ENCODE assay signal across 18 cellular contexts in the genomic region with DNA sequence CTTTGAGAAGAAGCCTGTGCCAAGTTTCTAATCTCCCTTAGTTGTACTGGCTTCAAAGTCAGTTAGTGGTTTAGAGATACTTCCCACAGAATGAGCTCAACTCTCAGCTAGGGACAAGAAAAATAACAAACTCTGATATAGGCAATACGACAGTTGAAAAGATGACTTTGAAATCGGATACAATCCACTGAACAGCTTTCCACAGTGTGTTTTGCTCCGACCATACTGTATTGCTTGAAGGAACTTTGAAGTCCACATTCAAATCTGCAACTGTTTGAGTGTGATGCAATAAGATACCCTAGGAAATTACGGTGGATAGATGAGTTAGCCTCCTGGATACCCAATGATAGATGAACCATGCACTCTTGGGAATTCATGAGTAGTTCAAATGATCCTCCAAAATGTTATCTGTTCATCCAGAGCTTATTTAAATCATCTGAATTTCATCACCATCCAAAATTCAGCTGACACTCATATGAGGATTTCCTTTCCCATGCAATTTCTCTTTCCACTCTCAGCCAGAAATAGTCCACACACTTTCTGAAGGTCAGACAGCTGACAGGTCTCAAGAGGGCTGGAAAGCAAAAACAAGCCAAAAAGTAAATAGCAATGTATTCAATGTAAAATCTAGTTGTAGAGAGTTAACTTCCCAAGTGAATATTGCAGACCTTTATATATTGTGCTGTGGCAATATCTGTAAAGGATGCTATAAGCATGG.
DNase-seq lines count a peak whose midpoint lies in the region; ATAC-seq, FAIRE-seq and TF ChIP-seq lines count a peak whose summit lies in the region.
"Had no signal": no experiment of that assay in that cellular context is flagged by ENCODE, and none has a peak within 500 bp of the region (broad histone marks: within the 10 kb centered on the region; RNA-seq: fewer than 3 reads in every experiment).

No MANE protein-coding gene starts in this region.

- H3K23ac ChIP-seq in H1 (ENCODE audit: insufficient read length): no peak overlapping the region

- no peak for TF ChIP-seq RAD21 in H1 (IDR thresholded peaks at IDR 0.05 in 1 of 2, conservative IDR thresholded peaks at IDR 0.05 in 1 of 2; ENCODE audit: low read depth in 2 of 2, low read length in 2 of 2)

- H3K79me1 ChIP-seq in H1 (ENCODE audit: low read depth, low read length): no peaks in the 10 kb centered on the region

- H4K8ac ChIP-seq in H1 (ENCODE audit: extremely low read depth, insufficient read depth, low read length): no peak overlapping the region

- no peaks in the 10 kb centered on the region for H3K36me3 ChIP-seq in BLaER1 treated with 17β-estradiol and CSF1 and Interleukin-3, amounts not matched to agents 10 nM and 100 nM
- H3K36me3 ChIP-seq in PC-9 (ENCODE audit: low read depth) (no peaks in the 10 kb centered on the region), H1 (ENCODE audit: control insufficient read depth in 2 of 4, insufficient read depth in 4 of 4, low read length in 3 of 4) (no peaks in the 10 kb centered on the region), spleen (no peaks in the 10 kb centered on the region)
- H3K36me3 ChIP-seq: gastrocnemius medialis had no signal

- H3F3A ChIP-seq in PC-9 (ENCODE audit: insufficient read depth, low read depth): no peaks in the 10 kb centered on the region

- no peak for TF ChIP-seq EP300 in H1 (IDR thresholded peaks at IDR 0.05; ENCODE audit: borderline replicate concordance in 1 of 2, low read depth in 2 of 2, low read length in 2 of 2)

- WGBS in H1 (ENCODE audit: extremely low coverage in 1 of 2, insufficient coverage in 1 of 2, insufficient read length in 1 of 2, insufficient replicate concordance in 2 of 2, low coverage in 1 of 2, low lambda C conversion rate in 2 of 2, missing lambda C conversion rate in 1 of 2), 2 experiments: 96% methylated on average over 4 of the region's 4 CpGs; no CpG with 5 or more reads in 1 of the 2 experiments
- 65 to 73% (median 69%) methylated on average over 4 of the region's 4 CpGs for WGBS in spleen, 5 donors

- peaks cover 0 to 5% (median 0%) of the 10 kb centered on the region in 3 donors for H3K36me3 Mint-ChIP-seq in naive thymus-derived CD8-positive, alpha-beta T cell
- H3K36me3 Mint-ChIP-seq: stimulated activated memory B cell treated with anti-CD40 and anti-IgM and Interleukin-4, amounts not matched to agents 10 μg/mL and 1 μg/mL and 100 μg/mL, for 72 hours had no signal

- no peak overlapping the region for H4K5ac ChIP-seq in H1 (ENCODE audit: insufficient read length, low read depth, low read length)

- POLR2A ChIA-PET in PC-9 (lab: Charles Lee; ENCODE audit: unreplicated experiment): no interaction called here
- POLR2A ChIA-PET in H1 (lab: Charles Lee; ENCODE audit: partially characterized antibody): no interaction called here
- POLR2A ChIA-PET in naive thymus-derived CD8-positive, alpha-beta T cell (lab: Charles Lee): no interaction called here

- FAIRE-seq in H1 (lab: Jason Lieb, UNC): peak; percentile 58
- FAIRE-seq: colon had no signal

- intact Hi-C loops in PC-9 (cut with micrococcal nuclease; ENCODE audit: unreplicated experiment) (no loop called here), spleen (cut with DNase I; ENCODE audit: low total_unique reads) (no loop called here)

- no peak overlapping the region for H4K91ac ChIP-seq in H1 (replicated peaks; ENCODE audit: insufficient read length, low read length)

- H3K79me2 ChIP-seq in PC-9 (ENCODE audit: low read depth) (no peaks in the 10 kb centered on the region), H1 (ENCODE audit: control insufficient read depth in 1 of 2, insufficient read depth in 2 of 2, low read length in 2 of 2) (no peaks in the 10 kb centered on the region)

- no peak overlapping the region for H3K4ac ChIP-seq in H1 (replicated peaks; ENCODE audit: insufficient read length, low read depth, low read length)

- H3K9ac ChIP-seq in BLaER1 treated with 17β-estradiol and CSF1 and Interleukin-3, amounts not matched to agents 10 nM and 100 nM: no peak overlapping the region
- no peak overlapping the region for H3K9ac ChIP-seq in H1 (replicated peaks in 1 of 4; ENCODE audit: extremely low read depth in 1 of 4, low read depth in 3 of 4, low read length in 3 of 4)
- H3K9ac ChIP-seq: KMS-11 had no signal

- ATAC-seq in naive thymus-derived CD8-positive, alpha-beta T cell: no peak
- ATAC-seq in GM18909 (IDR thresholded peaks at IDR 0.05; ENCODE audit: poor library complexity, unreplicated experiment): no peak
- ATAC-seq: gastrocnemius medialis; stimulated activated memory B cell treated with anti-CD40 and anti-IgM and Interleukin-4, amounts not matched to agents 10 μg/mL and 1 μg/mL and 100 μg/mL, for 72 hours had no signal

- no peaks in the 10 kb centered on the region for H3K9me2 ChIP-seq in PC-9 (ENCODE audit: insufficient read depth)

- peak overlapping the region in 7 of 11 experiments; percentile 6 to 51 (median 26); a peak in 11 of 22 replicates for H3K4me2 ChIP-seq in BLaER1 treated with 17β-estradiol and CSF1 and Interleukin-3, amounts not matched to agents 10 nM and 100 nM
- no peak overlapping the region for H3K4me2 ChIP-seq in PC-9
- H3K4me2 ChIP-seq in H1 (ENCODE audit: insufficient read depth in 1 of 2, low read depth in 2 of 2, low read length in 2 of 2): no peak overlapping the region
- H3K4me2 ChIP-seq: KMS-11 had no signal

- no peak overlapping the region for H3K14ac ChIP-seq in H1 (ENCODE audit: insufficient read length)

- no peak overlapping the region for H2BK120ac ChIP-seq in H1 (replicated peaks; ENCODE audit: low read depth, low read length)

- CTCF ChIA-PET in PC-9 (lab: Charles Lee): no interaction called here
- CTCF ChIA-PET in H1 (lab: Charles Lee; ENCODE audit: partially characterized antibody): interaction anchor here (1.8 kb wide), 1 partner anchor 8 kb away, joined by 6 read pairs; no protein-coding TSS in a partner anchor

- TF ChIP-seq POLR2A in H1 (IDR thresholded peaks at IDR 0.05; ENCODE audit: control extremely low read depth in 1 of 2, low read depth in 2 of 2, low read length in 2 of 2): no peak
- no peak for TF ChIP-seq POLR2A in spleen (IDR thresholded peaks at IDR 0.05)

- H3K27me3 Mint-ChIP-seq in naive thymus-derived CD8-positive, alpha-beta T cell: no peaks in the 10 kb centered on the region
- H3K27me3 Mint-ChIP-seq: activated CD4-positive, alpha-beta T cell treated with anti-CD3 and anti-CD28 coated beads, Interleukin-2, amount 10 ng/mL, durations not matched to agents 7 days and 5 days; stimulated activated memory B cell treated with anti-CD40 and anti-IgM and Interleukin-4, amounts not matched to agents 10 μg/mL and 1 μg/mL and 100 μg/mL, for 72 hours had no signal

- peaks cover 0 to 17% (median 12%) of the 10 kb centered on the region in 10 experiments; a peak in 10 of 20 replicates for H3K4me1 ChIP-seq in BLaER1 treated with 17β-estradiol and CSF1 and Interleukin-3, amounts not matched to agents 10 nM and 100 nM
- H3K4me1 ChIP-seq in PC-9 (replicated peaks; ENCODE audit: insufficient read depth) (no peaks in the 10 kb centered on the region), H1 (replicated peaks in 1 of 4; ENCODE audit: control insufficient read depth in 3 of 4, insufficient read depth in 4 of 4, low read length in 3 of 4) (0 out of 7 replicates have a peak, but pooled peaks cover 0 to 2% (median 0%) of the 10 kb centered on the region in 4 experiments), spleen (no peaks in the 10 kb centered on the region)
- H3K4me1 ChIP-seq: gastrocnemius medialis had no signal

- no TSS peak for BruUV-seq in PC-9 (replicated peaks; lab: Mats Ljungman, UMichigan)

- TF ChIP-seq CTCF in PC-9 (conservative IDR thresholded peaks at IDR 0.05) (no peak), H1 (IDR thresholded peaks at IDR 0.05; ENCODE audit: control extremely low read depth in 1 of 3, insufficient read depth in 1 of 3, low read depth in 1 of 3, low read length in 3 of 3) (no peak), spleen (IDR thresholded peaks at IDR 0.05 in 8 of 11, conservative IDR thresholded peaks at IDR 0.05 in 3 of 11) (no peak)

- no peak overlapping the region for H3K56ac ChIP-seq in H1 (replicated peaks; ENCODE audit: insufficient read length, low read depth, low read length)

- H3K27me3 ChIP-seq in BLaER1 treated with 17β-estradiol and CSF1 and Interleukin-3, amounts not matched to agents 10 nM and 100 nM: no peaks in the 10 kb centered on the region
- no peaks in the 10 kb centered on the region for H3K27me3 ChIP-seq in PC-9 (ENCODE audit: insufficient read depth, low read depth)
- no peaks in the 10 kb centered on the region for H3K27me3 ChIP-seq in H1 (replicated peaks in 1 of 4; ENCODE audit: control insufficient read depth in 3 of 4, extremely low read depth in 1 of 4, insufficient read depth in 3 of 4, low read length in 3 of 4)
- H3K27me3 ChIP-seq in spleen (replicated peaks in 1 of 7): no peaks in the 10 kb centered on the region
- H3K27me3 ChIP-seq: gastrocnemius medialis had no signal

- H2BK5ac ChIP-seq in H1 (ENCODE audit: low read depth, low read length): no peak overlapping the region

- H2AK5ac ChIP-seq in H1 (ENCODE audit: low read depth, low read length): no peak overlapping the region

- no peak overlapping the region for H3K4me3 ChIP-seq in BLaER1 treated with 17β-estradiol and CSF1 and Interleukin-3, amounts not matched to agents 10 nM and 100 nM
- H3K4me3 ChIP-seq in PC-9: no peak overlapping the region
- H3K4me3 ChIP-seq in H1 (ENCODE audit: extremely low read depth in 1 of 4, insufficient read depth in 2 of 4, low read depth in 3 of 4, low read length in 4 of 4): no peak overlapping the region
- H3K4me3 ChIP-seq in spleen: no peak overlapping the region
- H3K4me3 ChIP-seq: gastrocnemius medialis had no signal

- DNase-seq in PC-9 (no peak), H1 (ENCODE audit: low read depth in 1 of 2, low spot score in 2 of 2) (no peak), lung microvascular endothelial cell (ENCODE audit: low read depth in 2 of 2) (peak; percentile 27 to 48), NCI-H1436 (lab: John Stamatoyannopoulos, UW) (no peak), spleen (no peak)
- no peak for DNase-seq in naive thymus-derived CD8-positive, alpha-beta T cell
- DNase-seq: activated CD4-positive, alpha-beta T cell treated with anti-CD3 and anti-CD28 coated beads, Interleukin-2, amount 10 ng/mL, durations not matched to agents 7 days and 5 days; activated gamma-delta T cell; gastrocnemius medialis; NCI-H1092; NCI-H2029 treated with DMSO at 0.1 percent for 48 hours; NCI-H510A; SHP77 treated with DMSO at 0.1 percent for 48 hours had no signal

- peaks cover 0 to 26% (median 14%) of the 10 kb centered on the region in 9 donors for H3K9me3 Mint-ChIP-seq in naive thymus-derived CD8-positive, alpha-beta T cell

- H3K4me3 Mint-ChIP-seq in naive thymus-derived CD8-positive, alpha-beta T cell: no peak overlapping the region
- H3K4me3 Mint-ChIP-seq: activated CD4-positive, alpha-beta T cell treated with anti-CD3 and anti-CD28 coated beads, Interleukin-2, amount 10 ng/mL, durations not matched to agents 7 days and 5 days; stimulated activated memory B cell treated with anti-CD40 and anti-IgM and Interleukin-4, amounts not matched to agents 10 μg/mL and 1 μg/mL and 100 μg/mL, for 72 hours had no signal

- H3K27ac Mint-ChIP-seq in naive thymus-derived CD8-positive, alpha-beta T cell: no peak overlapping the region
- H3K27ac Mint-ChIP-seq: activated CD4-positive, alpha-beta T cell treated with anti-CD3 and anti-CD28 coated beads, Interleukin-2, amount 10 ng/mL, durations not matched to agents 7 days and 5 days; stimulated activated memory B cell treated with anti-CD40 and anti-IgM and Interleukin-4, amounts not matched to agents 10 μg/mL and 1 μg/mL and 100 μg/mL, for 72 hours had no signal

- H3K4me1 Mint-ChIP-seq in naive thymus-derived CD8-positive, alpha-beta T cell: no peaks in the 10 kb centered on the region
- H3K4me1 Mint-ChIP-seq: activated CD4-positive, alpha-beta T cell treated with anti-CD3 and anti-CD28 coated beads, Interleukin-2, amount 10 ng/mL, durations not matched to agents 7 days and 5 days; stimulated activated memory B cell treated with anti-CD40 and anti-IgM and Interleukin-4, amounts not matched to agents 10 μg/mL and 1 μg/mL and 100 μg/mL, for 72 hours had no signal

- peaks cover 8 to 18% (median 16%) of the 10 kb centered on the region in 11 experiments; a peak in 20 of 22 replicates for H3K9me3 ChIP-seq in BLaER1 treated with 17β-estradiol and CSF1 and Interleukin-3, amounts not matched to agents 10 nM and 100 nM (replicated peaks in 1 of 11)
- H3K9me3 ChIP-seq in PC-9 (ENCODE audit: insufficient read depth, low read depth): no peaks in the 10 kb centered on the region
- H3K9me3 ChIP-seq in H1 (ENCODE audit: insufficient read depth in 2 of 2, low read depth in 1 of 2, low read length in 1 of 2): peaks cover 0 to 3% of the 10 kb centered on the region in 2 experiments; a peak in 1 of 4 replicates
- H3K9me3 ChIP-seq in spleen: peaks cover 0 to 22% (median 14%) of the 10 kb centered on the region in 8 donors
- H3K9me3 ChIP-seq: gastrocnemius medialis had no signal

- no peaks in the 10 kb centered on the region for H4K20me1 ChIP-seq in BLaER1 treated with 17β-estradiol and CSF1 and Interleukin-3, amounts not matched to agents 10 nM and 100 nM
- H4K20me1 ChIP-seq in PC-9 (ENCODE audit: insufficient read depth) (no peaks in the 10 kb centered on the region), H1 (replicated peaks in 1 of 2; ENCODE audit: control insufficient read depth in 1 of 2, insufficient read depth in 2 of 2, low read length in 2 of 2) (no peaks in the 10 kb centered on the region)

- H3K23me2 ChIP-seq in H1 (ENCODE audit: low read depth, low read length): no peaks in the 10 kb centered on the region

- H2BK12ac ChIP-seq in H1 (ENCODE audit: low read depth, low read length): no peak overlapping the region

- no peak overlapping the region for H3K18ac ChIP-seq in H1 (ENCODE audit: extremely low read depth, low read length)

- H2BK15ac ChIP-seq in H1 (ENCODE audit: low read length): no peak overlapping the region

- no peak overlapping the region for H2BK20ac ChIP-seq in H1 (ENCODE audit: low read length)

- H2AFZ ChIP-seq in PC-9 (peak overlapping the region; percentile 55; the same call in 1 of the 2 replicates), H1 (ENCODE audit: low read length) (no peak overlapping the region; the same call in 1 of the 2 replicates)

- peak overlapping the region in 3 of 11 experiments; percentile 2 to 45 (median 8); a peak in 1 of 22 replicates for H3K27ac ChIP-seq in BLaER1 treated with 17β-estradiol and CSF1 and Interleukin-3, amounts not matched to agents 10 nM and 100 nM
- H3K27ac ChIP-seq in PC-9 (no peak overlapping the region), H1 (ENCODE audit: low read depth, low read length) (no peak overlapping the region), spleen (no peak overlapping the region)
- H3K27ac ChIP-seq: gastrocnemius medialis, KMS-11 had no signal

Comparison
In these comparisons a context has a peak if more than half of its experiments do, and no peak if none do; other contexts are left out.
1. H3K4me2 ChIP-seq: peak in BLaER1 treated with 17β-estradiol and CSF1 and Interleukin-3, amounts not matched to agents 10 nM and 100 nM (7 of 11); none in PC-9 (single experiment) and H1 (0 of 2).
2. DNase-seq: peak in lung microvascular endothelial cell (2 of 2); none in PC-9 (0 of 2), H1 (0 of 2), NCI-H1436 (single experiment), spleen (single experiment) and naive thymus-derived CD8-positive, alpha-beta T cell (0 of 10).